ENCODE assay signal across 8 cellular contexts in the genomic region with DNA sequence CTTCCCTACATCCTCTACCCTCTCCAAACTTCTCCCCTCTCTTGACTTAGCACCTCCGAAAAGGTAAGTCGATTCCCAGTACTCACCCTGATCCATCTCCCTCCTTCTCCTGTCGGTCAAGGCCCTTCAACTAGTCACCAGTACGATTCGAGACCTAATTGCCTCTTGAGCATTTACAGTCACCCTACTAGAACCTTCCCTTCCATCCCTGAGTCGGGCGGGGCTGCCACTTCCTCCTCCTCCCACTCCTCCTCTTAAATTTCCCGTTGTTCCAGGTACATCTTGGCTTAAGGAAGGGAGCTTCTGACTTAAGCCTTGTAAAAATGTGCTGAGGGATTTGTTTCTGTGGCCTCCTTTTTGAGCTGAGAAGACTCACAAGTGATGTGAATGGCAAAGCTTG. TPM values are rescaled to one million over a fixed set of nuclear protein-coding genes. Genes with fewer than 3 reads are reported as not detected.
"Had no signal": no experiment of that assay in that cellular context is flagged by ENCODE, and none has a peak within 500 bp of the region (broad histone marks: within the 10 kb centered on the region; RNA-seq: fewer than 3 reads in every experiment).

A gene (minus strand): TSS at position 101 of the 400 bp plus-strand sequence.

- H3K9me3 Mint-ChIP-seq: H9 had no signal

- DNase-seq: GOT3, H9, HCEC 1CT, IMR-90, KBM-7 had no signal

- FAIRE-seq: H54, HTR-8/SVneo had no signal

- H3K4me3 Mint-ChIP-seq: H9 had no signal

RNA-seq across cellular contexts. Expression of the gene that starts here (rescaled TPM):
- total RNA-seq: H9, HT-29, IMR-90 had no signal
- polyA plus RNA-seq: IMR-90 had no signal
